In the genomic region with DNA sequence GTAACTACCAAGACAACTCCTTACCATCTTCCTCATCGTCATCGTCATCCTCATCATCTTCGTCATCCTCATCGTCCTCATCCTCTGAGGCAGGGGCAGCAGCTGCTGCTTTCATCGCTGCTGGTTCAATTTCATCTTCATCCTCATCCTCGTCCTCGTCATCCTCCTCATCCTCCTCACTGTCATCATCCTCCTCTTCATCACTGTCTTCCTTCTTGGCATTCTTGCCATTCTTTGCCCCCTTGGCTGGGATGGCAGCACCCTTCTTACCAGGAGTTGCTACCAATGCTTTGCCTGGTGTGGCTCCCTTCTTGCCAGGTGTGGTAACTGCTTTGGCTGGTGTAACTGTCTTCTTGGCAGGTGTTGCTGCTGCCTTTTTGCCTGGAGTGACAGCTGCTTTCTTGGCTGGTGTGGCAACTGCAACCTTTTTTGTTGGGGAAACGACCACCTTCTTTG, we compare ENCODE assay signal across 14 cellular contexts. TPM values are rescaled to one million over a fixed set of nuclear protein-coding genes. Genes with fewer than 3 reads are reported as not detected.
DNase-seq lines count a peak whose midpoint lies in the region; ATAC-seq, FAIRE-seq and TF ChIP-seq lines count a peak whose summit lies in the region.
"Had no signal": no experiment of that assay in that cellular context is flagged by ENCODE, and none has a peak within 500 bp of the region (broad histone marks: within the 10 kb centered on the region; RNA-seq: fewer than 3 reads in every experiment).

No MANE protein-coding gene starts in this region.

- no peak overlapping the region for H2BK5ac ChIP-seq in H1 (ENCODE audit: low read depth, low read length)

- no peak for TF ChIP-seq EP300 in H1 (IDR thresholded peaks at IDR 0.05; ENCODE audit: borderline replicate concordance in 1 of 2, low read depth in 2 of 2, low read length in 2 of 2)

- H4K91ac ChIP-seq in H1 (replicated peaks; ENCODE audit: insufficient read length, low read length): no peak overlapping the region

- peak; percentile 61 for DNase-seq in activated effector memory CD4-positive, alpha-beta T cell treated with anti-CD3 and anti-CD28 coated beads, Interleukin-2, amount 50 U/mL, for 16 hours
- DNase-seq in activated effector memory CD4-positive, alpha-beta T cell treated with Interleukin-2 at 50 U/mL for 16 hours: no peak
- DNase-seq in H1 (ENCODE audit: low read depth in 1 of 2, low spot score in 2 of 2): no peak
- DNase-seq in spleen: peak; percentile 49
- no peak for DNase-seq in osteoblast (ENCODE audit: insufficient read length, low spot score, missing footprints)
- DNase-seq: central memory CD4-positive, alpha-beta T cell; islet precursor cell; stimulated activated CD4-positive, alpha-beta T cell treated with anti-CD3 and anti-CD28 coated beads, Interleukin-4, amount 100 ng/mL, for 1 hour; substantia nigra had no signal

- H3K9ac ChIP-seq in OCI-LY1 (ENCODE audit: low read length) (no peak overlapping the region), H1 (replicated peaks in 1 of 4; ENCODE audit: extremely low read depth in 1 of 4, low read depth in 3 of 4, low read length in 3 of 4) (no peak overlapping the region)

- peaks cover 20% of the 10 kb centered on the region for H3F3A ChIP-seq in OCI-LY1 (ENCODE audit: insufficient read depth, low read length)

- H3K4ac ChIP-seq in H1 (replicated peaks; ENCODE audit: insufficient read length, low read depth, low read length): no peak overlapping the region

- POLR2A ChIA-PET in H1 (lab: Charles Lee; ENCODE audit: partially characterized antibody): interaction anchor here (1.2 to 14.9 kb wide), 13 partner anchors 3 to 91 kb away, joined by 3 to 431 read pairs (median 40); a partner anchor contains a TSS

- H3K9me3 ChIP-seq in OCI-LY1 (ENCODE audit: low read length) (no peaks in the 10 kb centered on the region), H1 (ENCODE audit: insufficient read depth in 2 of 2, low read depth in 1 of 2, low read length in 1 of 2) (no peaks in the 10 kb centered on the region), spleen (no peaks in the 10 kb centered on the region), osteoblast (ENCODE audit: low read depth, low read length) (no peaks in the 10 kb centered on the region)
- H3K9me3 ChIP-seq: pancreas had no signal

- H2BK120ac ChIP-seq in H1 (replicated peaks; ENCODE audit: low read depth, low read length): no peak overlapping the region

- H3K36me3 ChIP-seq in OCI-LY1 (ENCODE audit: insufficient read depth, low read length) (peaks cover 75% of the 10 kb centered on the region), H1 (ENCODE audit: control insufficient read depth in 2 of 4, insufficient read depth in 4 of 4, low read length in 3 of 4) (peaks cover 59 to 68% (median 64%) of the 10 kb centered on the region in 4 experiments), spleen (peaks cover 11 to 66% (median 63%) of the 10 kb centered on the region in 6 donors), osteoblast (ENCODE audit: insufficient read depth, low read length) (peaks cover 68% of the 10 kb centered on the region)

- no peak overlapping the region for H2BK15ac ChIP-seq in H1 (ENCODE audit: low read length)

- H3K56ac ChIP-seq in H1 (replicated peaks; ENCODE audit: insufficient read length, low read depth, low read length): no peak overlapping the region

- TF ChIP-seq RAD21 in H1 (IDR thresholded peaks at IDR 0.05 in 1 of 2, conservative IDR thresholded peaks at IDR 0.05 in 1 of 2; ENCODE audit: low read depth in 2 of 2, low read length in 2 of 2): no peak

- H3K18ac ChIP-seq in H1 (ENCODE audit: extremely low read depth, low read length): no peak overlapping the region

- peaks cover 6% of the 10 kb centered on the region; the same call in 1 of the 2 replicates for H3K79me1 ChIP-seq in H1 (ENCODE audit: low read depth, low read length)

- intact Hi-C loops in spleen (cut with DNase I; ENCODE audit: low total_unique reads): no loop called here

- no peaks in the 10 kb centered on the region for H3K9me2 ChIP-seq in OCI-LY1 (ENCODE audit: low read depth, low read length)

- no peak overlapping the region for H4K8ac ChIP-seq in H1 (ENCODE audit: extremely low read depth, insufficient read depth, low read length)

- CTCF ChIA-PET in H1 (lab: Charles Lee; ENCODE audit: partially characterized antibody): no interaction called here

- no peak overlapping the region for H2BK20ac ChIP-seq in H1 (ENCODE audit: low read length)

- no peak overlapping the region for H2AFZ ChIP-seq in OCI-LY1 (ENCODE audit: low read length)
- H2AFZ ChIP-seq in H1 (ENCODE audit: low read length): no peak overlapping the region
- H2AFZ ChIP-seq in osteoblast (ENCODE audit: low read length): no peak overlapping the region

- FAIRE-seq in H1 (lab: Jason Lieb, UNC): no peak
- FAIRE-seq: pancreas had no signal

- H3K23ac ChIP-seq in H1 (ENCODE audit: insufficient read length): no peak overlapping the region

- H3K79me2 ChIP-seq in OCI-LY1 (ENCODE audit: insufficient read depth, low read length) (peaks cover 27% of the 10 kb centered on the region), H1 (ENCODE audit: control insufficient read depth in 1 of 2, insufficient read depth in 2 of 2, low read length in 2 of 2) (peaks cover 25 to 57% of the 10 kb centered on the region in 2 experiments), osteoblast (ENCODE audit: insufficient read depth, low read length) (peaks cover 65% of the 10 kb centered on the region)

- H3K4me3 ChIP-seq in OCI-LY1 (ENCODE audit: low read depth, low read length, poor library complexity, severe bottlenecking) (peak overlapping the region; percentile 91), H1 (ENCODE audit: extremely low read depth in 1 of 4, insufficient read depth in 2 of 4, low read depth in 3 of 4, low read length in 4 of 4) (peak overlapping the region in 1 of 4 experiments; percentile 85; a peak in 2 of 8 replicates), spleen (no peak overlapping the region), osteoblast (ENCODE audit: insufficient read depth, low read length) (no peak overlapping the region)

- no peak for ATAC-seq in GM18861 (IDR thresholded peaks at IDR 0.05; ENCODE audit: unreplicated experiment)
- ATAC-seq in HG03139 (IDR thresholded peaks at IDR 0.05; ENCODE audit: unreplicated experiment): no peak
- ATAC-seq: HCT116, pancreas had no signal

- H4K20me1 ChIP-seq in OCI-LY1 (ENCODE audit: insufficient read depth, low read length) (peaks cover 5% of the 10 kb centered on the region; the same call in 1 of the 2 replicates), H1 (replicated peaks in 1 of 2; ENCODE audit: control insufficient read depth in 1 of 2, insufficient read depth in 2 of 2, low read length in 2 of 2) (peaks cover 28 to 37% of the 10 kb centered on the region in 2 experiments), osteoblast (ENCODE audit: insufficient read depth, low read length) (peaks cover 44% of the 10 kb centered on the region)

- TF ChIP-seq POLR2A in H1 (IDR thresholded peaks at IDR 0.05; ENCODE audit: control extremely low read depth in 1 of 2, low read depth in 2 of 2, low read length in 2 of 2) (peak in 1 of 2 experiments; percentile 21; a peak in 2 of 3 replicates), spleen (IDR thresholded peaks at IDR 0.05) (no peak)

- no peak for TF ChIP-seq CTCF in OCI-LY1 (IDR thresholded peaks at IDR 0.05; ENCODE audit: low read length)
- no peak for TF ChIP-seq CTCF in H1 (IDR thresholded peaks at IDR 0.05; ENCODE audit: control extremely low read depth in 1 of 3, insufficient read depth in 1 of 3, low read depth in 1 of 3, low read length in 3 of 3)
- TF ChIP-seq CTCF in spleen (IDR thresholded peaks at IDR 0.05 in 8 of 11, conservative IDR thresholded peaks at IDR 0.05 in 3 of 11): no peak
- no peak for TF ChIP-seq CTCF in osteoblast (IDR thresholded peaks at IDR 0.05; ENCODE audit: extremely low read depth, low read depth, low read length)

- H2AK5ac ChIP-seq in H1 (ENCODE audit: low read depth, low read length): no peak overlapping the region

- H3K23me2 ChIP-seq in H1 (ENCODE audit: low read depth, low read length): peaks cover 11% of the 10 kb centered on the region

- H3K27me3 ChIP-seq in OCI-LY1 (ENCODE audit: insufficient read depth, low read length) (no peaks in the 10 kb centered on the region), H1 (replicated peaks in 1 of 4; ENCODE audit: control insufficient read depth in 3 of 4, extremely low read depth in 1 of 4, insufficient read depth in 3 of 4, low read length in 3 of 4) (no peaks in the 10 kb centered on the region), spleen (replicated peaks in 1 of 7) (no peaks in the 10 kb centered on the region), osteoblast (ENCODE audit: insufficient read depth, low read length) (no peaks in the 10 kb centered on the region)
- H3K27me3 ChIP-seq: pancreas had no signal

- H3K4me2 ChIP-seq in OCI-LY1 (ENCODE audit: low read length) (no peak overlapping the region), H1 (ENCODE audit: insufficient read depth in 1 of 2, low read depth in 2 of 2, low read length in 2 of 2) (peak overlapping the region; percentile 70 to 78), osteoblast (ENCODE audit: insufficient read depth, low read length) (no peak overlapping the region)

- H2BK12ac ChIP-seq in H1 (ENCODE audit: low read depth, low read length): no peak overlapping the region

- WGBS in H1 (ENCODE audit: extremely low coverage in 1 of 2, insufficient coverage in 1 of 2, insufficient read length in 1 of 2, insufficient replicate concordance in 2 of 2, low coverage in 1 of 2, low lambda C conversion rate in 2 of 2, missing lambda C conversion rate in 1 of 2), 2 experiments: 96 to 100% methylated on average over 6 to 8 of the region's 8 CpGs
- WGBS in spleen, 5 donors: 75 to 87% (median 77%) methylated on average over 8 of the region's 8 CpGs

- H4K5ac ChIP-seq in H1 (ENCODE audit: insufficient read length, low read depth, low read length): no peak overlapping the region

- no peak overlapping the region for H3K14ac ChIP-seq in H1 (ENCODE audit: insufficient read length)

- H3K27ac ChIP-seq in OCI-LY1 (ENCODE audit: low read depth, low read length, poor library complexity, severe bottlenecking) (no peak overlapping the region), H1 (ENCODE audit: low read depth, low read length) (no peak overlapping the region), spleen (no peak overlapping the region), osteoblast (ENCODE audit: low read depth, low read length) (no peak overlapping the region)
- H3K27ac ChIP-seq: pancreas had no signal

- peaks cover 26% of the 10 kb centered on the region for H3K4me1 ChIP-seq in OCI-LY1 (ENCODE audit: insufficient read depth, low read length, severe bottlenecking)
- peaks cover 0 to 18% (median 6%) of the 10 kb centered on the region in 4 experiments; a peak in 6 of 7 replicates for H3K4me1 ChIP-seq in H1 (replicated peaks in 1 of 4; ENCODE audit: control insufficient read depth in 3 of 4, insufficient read depth in 4 of 4, low read length in 3 of 4)
- H3K4me1 ChIP-seq in spleen: peaks cover 26 to 87% (median 49%) of the 10 kb centered on the region in 6 donors
- H3K4me1 ChIP-seq in osteoblast (ENCODE audit: insufficient read depth, low read length): peaks cover 27% of the 10 kb centered on the region

RNA-seq across cellular contexts. Expression of a gene that starts 2.7 kb away (rescaled TPM):
- total RNA-seq in H1 (2021; fragmentation: NEBNext Ultra II Directional; extraction: Animal tissue kit (Norgen Biotek cat#: 25700)): 1,442 and 1,478 TPM in 2 replicates
- polyA plus RNA-seq in H1 (2011; rRNA removed) (61.2 and 61.5 TPM in 2 replicates), spleen (100 to 1,000 TPM; 113 to 161 (median 152) TPM)
- 262 TPM for polyA plus RNA-seq in H1 (2011; cell fraction: cytosol; rRNA removed)
- 125 TPM for polyA plus RNA-seq in H1 (2011; cell fraction: nucleus; rRNA removed)
- polyA plus RNA-seq in H1 (2012, experiment 1 of 2): 864 to 1,058 TPM (median 903 TPM) in 4 replicates
- polyA plus RNA-seq in H1 (2012, experiment 2 of 2): 81.1 TPM
- 607 TPM for polyA plus RNA-seq in H1 (2013, experiment 1 of 2)
- 625 TPM for polyA plus RNA-seq in H1 (2013, experiment 2 of 2)
- polyA minus RNA-seq in H1 (2011; rRNA and poly(A)+ RNA removed): 73.2 and 117 TPM in 2 replicates
- polyA minus RNA-seq in H1 (2011; cell fraction: cytosol; rRNA and poly(A)+ RNA removed): 146 TPM
- 137 TPM for polyA minus RNA-seq in H1 (2011; cell fraction: nucleus; rRNA and poly(A)+ RNA removed)
- total RNA-seq in spleen (100 to 1,000 TPM; 133 to 424 (median 306) TPM), osteoblast (92.6 and 100 TPM in 2 replicates)

Comparison
In these comparisons a context has a peak if more than half of its experiments do, and no peak if none do; other contexts are left out.
1. DNase-seq: peak in activated effector memory CD4-positive, alpha-beta T cell treated with anti-CD3 and anti-CD28 coated beads, Interleukin-2, amount 50 U/mL, for 16 hours (single experiment) and spleen (single experiment); none in activated effector memory CD4-positive, alpha-beta T cell treated with Interleukin-2 at 50 U/mL for 16 hours (single experiment), H1 (0 of 2) and osteoblast (single experiment).
2. H3K4me2 ChIP-seq: peak in H1 (2 of 2); none in OCI-LY1 (single experiment) and osteoblast (single experiment).